Comparison of ENCODE assay signal across 1 cellular context in genomic region chr12:4486049-4486699, GRCh38.
TF ChIP-seq lines count a peak whose summit lies in the region.

No MANE protein-coding gene starts in this region.

TF ChIP-seq in HepG2, 621 proteins besides CTCF, POLR2A, EP300 and RAD21 (continued from another document and continues in another):
- 0 out of 2 replicates have a peak, but pooled peaks have one; percentile 24 for TF ChIP-seq HMG20B (CRISPR knock-in tag; conservative IDR thresholded peaks at IDR 0.05)
- peak; percentile 78 for TF ChIP-seq RERE (CRISPR knock-in tag; IDR thresholded peaks at IDR 0.05; ENCODE audit: low read depth)
- TF ChIP-seq LCORL (IDR thresholded peaks at IDR 0.05), result no peak
- TF ChIP-seq LCORL (CRISPR knock-in tag; IDR thresholded peaks at IDR 0.05), result 0 out of 2 replicates have a peak, but pooled peaks have one; percentile 45
- peak; percentile 58; the same call in 1 of the 2 replicates for TF ChIP-seq SOX13 (IDR thresholded peaks at IDR 0.05)
- peak in 1 of 2 experiments; percentile 91; a peak in 2 of 4 replicates for TF ChIP-seq SOX13 (CRISPR knock-in tag; conservative IDR thresholded peaks at IDR 0.05 in 1 of 2, IDR thresholded peaks at IDR 0.05 in 1 of 2)
- TF ChIP-seq TBL1XR1 (IDR thresholded peaks at IDR 0.05; ENCODE audit: borderline replicate concordance, low read length, partially characterized antibody), result peak; percentile 87
- TF ChIP-seq SSRP1 (CRISPR knock-in tag; IDR thresholded peaks at IDR 0.05), result no peak
- 0 out of 2 replicates have a peak, but pooled peaks have one; percentile 30 for TF ChIP-seq SMARCE1 (IDR thresholded peaks at IDR 0.05; ENCODE audit: borderline replicate concordance)
- TF ChIP-seq RCOR2 (CRISPR knock-in tag; IDR thresholded peaks at IDR 0.05), result 0 out of 2 replicates have a peak, but pooled peaks have one; percentile 65
- TF ChIP-seq, protein P1, sequence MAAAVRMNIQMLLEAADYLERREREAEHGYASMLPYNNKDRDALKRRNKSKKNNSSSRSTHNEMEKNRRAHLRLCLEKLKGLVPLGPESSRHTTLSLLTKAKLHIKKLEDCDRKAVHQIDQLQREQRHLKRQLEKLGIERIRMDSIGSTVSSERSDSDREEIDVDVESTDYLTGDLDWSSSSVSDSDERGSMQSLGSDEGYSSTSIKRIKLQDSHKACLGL (CRISPR knock-in tag; IDR thresholded peaks at IDR 0.05), result no peak
- peak; percentile 13; the same call in 1 of the 2 replicates for TF ChIP-seq SALL1 (CRISPR knock-in tag; IDR thresholded peaks at IDR 0.05)
- TF ChIP-seq ELF3 (CRISPR knock-in tag; IDR thresholded peaks at IDR 0.05), result 0 out of 2 replicates have a peak, but pooled peaks have one; percentile 21
- 0 out of 2 replicates have a peak, but pooled peaks have one; percentile 39 for TF ChIP-seq HDAC1 (CRISPR knock-in tag; IDR thresholded peaks at IDR 0.05)
- TF ChIP-seq FOXA3 (CRISPR knock-in tag; IDR thresholded peaks at IDR 0.05), result peak; percentile 98
- TF ChIP-seq ZNF644 (CRISPR knock-in tag; IDR thresholded peaks at IDR 0.05; ENCODE audit: low read depth), result 0 out of 2 replicates have a peak, but pooled peaks have one; percentile 41
- TF ChIP-seq ZIK1 (CRISPR knock-in tag; IDR thresholded peaks at IDR 0.05; ENCODE audit: borderline replicate concordance, low read depth), result no peak
- peak; percentile 71 for TF ChIP-seq NR2F6 (IDR thresholded peaks at IDR 0.05)
- TF ChIP-seq NR2F6 (CRISPR knock-in tag; IDR thresholded peaks at IDR 0.05), result 0 out of 2 replicates have a peak, but pooled peaks have one; percentile 7
- peak; percentile 75; the same call in 1 of the 2 replicates for TF ChIP-seq NR2F2 (IDR thresholded peaks at IDR 0.05; ENCODE audit: borderline replicate concordance, low read depth)
- TF ChIP-seq TCF7 (IDR thresholded peaks at IDR 0.05; ENCODE audit: low read depth), result peak; percentile 96
- TF ChIP-seq ZNF503 (CRISPR knock-in tag; IDR thresholded peaks at IDR 0.05), result no peak
- no peak for TF ChIP-seq JUNB (CRISPR knock-in tag; IDR thresholded peaks at IDR 0.05; ENCODE audit: borderline replicate concordance)
- no peak for TF ChIP-seq ZNF205 (CRISPR knock-in tag; IDR thresholded peaks at IDR 0.05)
- no peak for TF ChIP-seq MZF1 (CRISPR knock-in tag; IDR thresholded peaks at IDR 0.05; ENCODE audit: borderline replicate concordance)
- TF ChIP-seq THAP11 (CRISPR knock-in tag; IDR thresholded peaks at IDR 0.05), result peak; percentile 38; the same call in 1 of the 2 replicates
- TF ChIP-seq ARID5B (CRISPR knock-in tag; IDR thresholded peaks at IDR 0.05), result peak; percentile 96
- peak; percentile 64 for TF ChIP-seq ZFP36 (IDR thresholded peaks at IDR 0.05; ENCODE audit: borderline replicate concordance, low read depth, low read length, partially characterized antibody)
- TF ChIP-seq NFIC (IDR thresholded peaks at IDR 0.05; ENCODE audit: low read length), result peak; percentile 86; the same call in 1 of the 2 replicates
- TF ChIP-seq GATAD2A (CRISPR knock-in tag; IDR thresholded peaks at IDR 0.05), result peak; percentile 95
- peak; percentile 87 for TF ChIP-seq RARA (CRISPR knock-in tag; IDR thresholded peaks at IDR 0.05)
- no peak for TF ChIP-seq ZNF280B (CRISPR knock-in tag; IDR thresholded peaks at IDR 0.05; ENCODE audit: borderline replicate concordance)
- peak; percentile 46 for TF ChIP-seq SKI (IDR thresholded peaks at IDR 0.05; ENCODE audit: partially characterized antibody)
- TF ChIP-seq, protein P2, sequence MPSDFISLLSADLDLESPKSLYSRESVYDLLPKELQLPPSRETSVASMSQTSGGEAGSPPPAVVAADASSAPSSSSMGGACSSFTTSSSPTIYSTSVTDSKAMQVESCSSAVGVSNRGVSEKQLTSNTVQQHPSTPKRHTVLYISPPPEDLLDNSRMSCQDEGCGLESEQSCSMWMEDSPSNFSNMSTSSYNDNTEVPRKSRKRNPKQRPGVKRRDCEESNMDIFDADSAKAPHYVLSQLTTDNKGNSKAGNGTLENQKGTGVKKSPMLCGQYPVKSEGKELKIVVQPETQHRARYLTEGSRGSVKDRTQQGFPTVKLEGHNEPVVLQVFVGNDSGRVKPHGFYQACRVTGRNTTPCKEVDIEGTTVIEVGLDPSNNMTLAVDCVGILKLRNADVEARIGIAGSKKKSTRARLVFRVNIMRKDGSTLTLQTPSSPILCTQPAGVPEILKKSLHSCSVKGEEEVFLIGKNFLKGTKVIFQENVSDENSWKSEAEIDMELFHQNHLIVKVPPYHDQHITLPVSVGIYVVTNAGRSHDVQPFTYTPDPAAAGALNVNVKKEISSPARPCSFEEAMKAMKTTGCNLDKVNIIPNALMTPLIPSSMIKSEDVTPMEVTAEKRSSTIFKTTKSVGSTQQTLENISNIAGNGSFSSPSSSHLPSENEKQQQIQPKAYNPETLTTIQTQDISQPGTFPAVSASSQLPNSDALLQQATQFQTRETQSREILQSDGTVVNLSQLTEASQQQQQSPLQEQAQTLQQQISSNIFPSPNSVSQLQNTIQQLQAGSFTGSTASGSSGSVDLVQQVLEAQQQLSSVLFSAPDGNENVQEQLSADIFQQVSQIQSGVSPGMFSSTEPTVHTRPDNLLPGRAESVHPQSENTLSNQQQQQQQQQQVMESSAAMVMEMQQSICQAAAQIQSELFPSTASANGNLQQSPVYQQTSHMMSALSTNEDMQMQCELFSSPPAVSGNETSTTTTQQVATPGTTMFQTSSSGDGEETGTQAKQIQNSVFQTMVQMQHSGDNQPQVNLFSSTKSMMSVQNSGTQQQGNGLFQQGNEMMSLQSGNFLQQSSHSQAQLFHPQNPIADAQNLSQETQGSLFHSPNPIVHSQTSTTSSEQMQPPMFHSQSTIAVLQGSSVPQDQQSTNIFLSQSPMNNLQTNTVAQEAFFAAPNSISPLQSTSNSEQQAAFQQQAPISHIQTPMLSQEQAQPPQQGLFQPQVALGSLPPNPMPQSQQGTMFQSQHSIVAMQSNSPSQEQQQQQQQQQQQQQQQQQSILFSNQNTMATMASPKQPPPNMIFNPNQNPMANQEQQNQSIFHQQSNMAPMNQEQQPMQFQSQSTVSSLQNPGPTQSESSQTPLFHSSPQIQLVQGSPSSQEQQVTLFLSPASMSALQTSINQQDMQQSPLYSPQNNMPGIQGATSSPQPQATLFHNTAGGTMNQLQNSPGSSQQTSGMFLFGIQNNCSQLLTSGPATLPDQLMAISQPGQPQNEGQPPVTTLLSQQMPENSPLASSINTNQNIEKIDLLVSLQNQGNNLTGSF (CRISPR knock-in tag; IDR thresholded peaks at IDR 0.05), result no peak
- peak; percentile 58; the same call in 1 of the 2 replicates for TF ChIP-seq MIER3 (CRISPR knock-in tag; IDR thresholded peaks at IDR 0.05; ENCODE audit: borderline replicate concordance)
- TF ChIP-seq, protein P3, sequence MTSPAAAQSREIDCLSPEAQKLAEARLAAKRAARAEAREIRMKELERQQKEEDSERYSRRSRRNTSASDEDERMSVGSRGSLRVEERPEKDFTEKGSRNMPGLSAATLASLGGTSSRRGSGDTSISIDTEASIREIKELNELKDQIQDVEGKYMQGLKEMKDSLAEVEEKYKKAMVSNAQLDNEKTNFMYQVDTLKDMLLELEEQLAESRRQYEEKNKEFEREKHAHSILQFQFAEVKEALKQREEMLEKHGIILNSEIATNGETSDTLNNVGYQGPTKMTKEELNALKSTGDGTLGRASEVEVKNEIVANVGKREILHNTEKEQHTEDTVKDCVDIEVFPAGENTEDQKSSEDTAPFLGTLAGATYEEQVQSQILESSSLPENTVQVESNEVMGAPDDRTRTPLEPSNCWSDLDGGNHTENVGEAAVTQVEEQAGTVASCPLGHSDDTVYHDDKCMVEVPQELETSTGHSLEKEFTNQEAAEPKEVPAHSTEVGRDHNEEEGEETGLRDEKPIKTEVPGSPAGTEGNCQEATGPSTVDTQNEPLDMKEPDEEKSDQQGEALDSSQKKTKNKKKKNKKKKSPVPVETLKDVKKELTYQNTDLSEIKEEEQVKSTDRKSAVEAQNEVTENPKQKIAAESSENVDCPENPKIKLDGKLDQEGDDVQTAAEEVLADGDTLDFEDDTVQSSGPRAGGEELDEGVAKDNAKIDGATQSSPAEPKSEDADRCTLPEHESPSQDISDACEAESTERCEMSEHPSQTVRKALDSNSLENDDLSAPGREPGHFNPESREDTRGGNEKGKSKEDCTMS (CRISPR knock-in tag; conservative IDR thresholded peaks at IDR 0.05), result no peak
